Comparison of ENCODE assay signal across 28 cellular contexts in genomic region chr5:142549834-142550233, GRCh38.
"Had no signal": no experiment of that assay in that cellular context is flagged by ENCODE, and none has a peak within 500 bp of the region (broad histone marks: within the 10 kb centered on the region; RNA-seq: fewer than 3 reads in every experiment).

No MANE protein-coding gene starts in this region.

- DNase-seq: activated CD4-positive, alpha-beta memory T cell treated with anti-CD3 and anti-CD28 coated beads for 36 hours; activated CD4-positive, alpha-beta T cell treated with anti-CD3 and anti-CD28 coated beads, Interleukin-2, amount 10 ng/mL, durations not matched to agents 7 days and 5 days; activated CD4-positive, CD25-positive, alpha-beta regulatory T cell; activated CD8-positive, alpha-beta memory T cell treated with anti-CD3 and anti-CD28 coated beads for 24 hours; activated effector memory CD4-positive, alpha-beta T cell treated with anti-CD3 and anti-CD28 coated beads, Interleukin-2, amount 50 U/mL, for 16 hours; activated naive CD4-positive, alpha-beta T cell treated with Interleukin-2 at 50 U/mL for 16 hours; activated naive CD8-positive, alpha-beta T cell treated with anti-CD3 and anti-CD28 coated beads, Interleukin-2, amount 50 U/mL, for 24 hours; activated T-cell treated with anti-CD3 and anti-CD28 coated beads, Interleukin-2, amount 50 U/mL, for 4 hours; amniotic stem cell; body of pancreas; Karpas-422; NCI-H1105 treated with DMSO at 0.1 percent for 48 hours; NCI-H1436 treated with DMSO at 0.1 percent for 48 hours; NCI-H187; NCI-H2081; NCI-H510A treated with DMSO at 0.1 percent for 48 hours; NCI-H69; NK-92 treated with Interleukin-12 subunit alpha and Interleukin-12 subunit beta, amount 100 ng/mL, for 24 hours; OCI-M1; RPMI8226; SHP77; SW 1271 had no signal

- H3K9me3 Mint-ChIP-seq: activated CD4-positive, alpha-beta memory T cell treated with anti-CD3 and anti-CD28 coated beads for 36 hours; activated CD4-positive, alpha-beta T cell treated with anti-CD3 and anti-CD28 coated beads, Interleukin-2, amount 10 ng/mL, durations not matched to agents 7 days and 5 days; activated naive CD4-positive, alpha-beta T cell treated with anti-CD3 and anti-CD28 coated beads, Interleukin-2, amount 50 U/mL, for 72 hours; activated naive CD8-positive, alpha-beta T cell treated with anti-CD3 and anti-CD28 coated beads, Interleukin-2, amount 50 U/mL, for 24 hours; activated T-cell treated with anti-CD3 and anti-CD28 coated beads, Interleukin-2, amount 50 U/mL, for 4 hours had no signal

- H3K4me1 ChIP-seq: body of pancreas had no signal

- H3K36me3 Mint-ChIP-seq: activated CD4-positive, alpha-beta memory T cell treated with anti-CD3 and anti-CD28 coated beads for 36 hours; activated naive CD4-positive, alpha-beta T cell treated with anti-CD3 and anti-CD28 coated beads, Interleukin-2, amount 50 U/mL, for 72 hours had no signal

- ATAC-seq: activated naive CD4-positive, alpha-beta T cell treated with anti-CD3 and anti-CD28 coated beads, Interleukin-2, amount 50 U/mL, for 72 hours; activated naive CD8-positive, alpha-beta T cell treated with anti-CD3 and anti-CD28 coated beads, Interleukin-2, amount 50 U/mL, for 24 hours; activated T-cell treated with anti-CD3 and anti-CD28 coated beads, Interleukin-2, amount 50 U/mL, for 4 hours; body of pancreas; Panc1; SK-N-SH treated with all-trans-retinoic acid at 6 μM for 48 hours had no signal

- H3K4me3 ChIP-seq: ascending aorta, body of pancreas, cardiac muscle cell, SJSA1 had no signal

- H3K4me3 Mint-ChIP-seq: activated CD4-positive, alpha-beta memory T cell treated with anti-CD3 and anti-CD28 coated beads for 36 hours; activated CD4-positive, alpha-beta T cell treated with anti-CD3 and anti-CD28 coated beads, Interleukin-2, amount 10 ng/mL, durations not matched to agents 7 days and 5 days; activated naive CD8-positive, alpha-beta T cell treated with anti-CD3 and anti-CD28 coated beads, Interleukin-2, amount 50 U/mL, for 24 hours; activated T-cell treated with anti-CD3 and anti-CD28 coated beads, Interleukin-2, amount 50 U/mL, for 4 hours had no signal

- H3K27ac Mint-ChIP-seq: activated CD4-positive, alpha-beta memory T cell treated with anti-CD3 and anti-CD28 coated beads for 36 hours; activated CD4-positive, alpha-beta T cell treated with anti-CD3 and anti-CD28 coated beads, Interleukin-2, amount 10 ng/mL, durations not matched to agents 7 days and 5 days; activated naive CD4-positive, alpha-beta T cell treated with anti-CD3 and anti-CD28 coated beads, Interleukin-2, amount 50 U/mL, for 72 hours; activated naive CD8-positive, alpha-beta T cell treated with anti-CD3 and anti-CD28 coated beads, Interleukin-2, amount 50 U/mL, for 24 hours had no signal

- H3K27me3 ChIP-seq: ascending aorta, body of pancreas, cardiac muscle cell, SJSA1 had no signal

- H3K36me3 ChIP-seq: ascending aorta, cardiac muscle cell, SJSA1 had no signal

- H3K9me3 ChIP-seq: ascending aorta, body of pancreas, SJSA1 had no signal

- H3K27ac ChIP-seq: ascending aorta, body of pancreas, cardiac muscle cell, SJSA1 had no signal
